ENCODE assay signal across 24 cellular contexts in genomic region chr1:2449636-2450454, GRCh38. TPM values are rescaled to one million over a fixed set of nuclear protein-coding genes. Genes with fewer than 3 reads are reported as not detected.
DNase-seq lines count a peak whose midpoint lies in the region; ATAC-seq, FAIRE-seq and TF ChIP-seq lines count a peak whose summit lies in the region.
"Had no signal": no experiment of that assay in that cellular context is flagged by ENCODE, and none has a peak within 500 bp of the region (broad histone marks: within the 10 kb centered on the region; RNA-seq: fewer than 3 reads in every experiment).

No MANE protein-coding gene starts in this region.

- peaks cover 0 to 5% (median 3%) of the 10 kb centered on the region in 4 experiments; a peak in 4 of 7 replicates for H3K27me3 ChIP-seq in H1 (replicated peaks in 1 of 4; ENCODE audit: control insufficient read depth in 3 of 4, extremely low read depth in 1 of 4, insufficient read depth in 3 of 4, low read length in 3 of 4)

- POLR2A ChIA-PET in H1 (lab: Charles Lee; ENCODE audit: partially characterized antibody) = interaction anchor here (0.6 kb wide), 1 partner anchor 1077 kb away, joined by 3 read pairs; no protein-coding TSS in a partner anchor

- no peak overlapping the region for H3K23ac ChIP-seq in H1 (ENCODE audit: insufficient read length)

- H4K8ac ChIP-seq in H1 (ENCODE audit: extremely low read depth, insufficient read depth, low read length) = no peak overlapping the region

- H3K36me3 ChIP-seq in H1 (ENCODE audit: control insufficient read depth in 2 of 4, insufficient read depth in 4 of 4, low read length in 3 of 4) = no peaks in the 10 kb centered on the region
- H3K36me3 ChIP-seq: cardiac muscle cell, tibial artery had no signal

- no peak overlapping the region for H3K9ac ChIP-seq in H1 (replicated peaks in 1 of 4; ENCODE audit: extremely low read depth in 1 of 4, low read depth in 3 of 4, low read length in 3 of 4)

- DNase-seq in AG20443 (ENCODE audit: low spot score) (peak; percentile 41), RPMI7951 (ENCODE audit: low read depth) (peak; percentile 63), H1 (ENCODE audit: low read depth in 1 of 2, low spot score in 2 of 2) (no peak), myocyte (ENCODE audit: low read depth) (peak; percentile 69), nephron progenitor cell (no peak), T-helper 1 cell (no peak), HUDEP-2 (lab: John Stamatoyannopoulos, UW; ENCODE audit: unreplicated experiment in 76 of 76) (no peak)
- DNase-seq: activated CD8-positive, alpha-beta T cell treated with anti-CD3 and anti-CD28 coated beads for 36 hours; activated T-cell treated with anti-CD3 and anti-CD28 coated beads, Interleukin-2, amount 50 U/mL, for 72 hours; CD4-positive, alpha-beta memory T cell; effector CD4-positive, alpha-beta T cell; NCI-H187 treated with DMSO at 0.1 percent for 48 hours; NCI-H510A; SHP77; tibial artery had no signal

- H3K4me3 Mint-ChIP-seq in nephron progenitor cell = no peak overlapping the region
- H3K4me3 Mint-ChIP-seq: activated CD8-positive, alpha-beta T cell treated with anti-CD3 and anti-CD28 coated beads for 36 hours; activated naive CD8-positive, alpha-beta T cell; activated T-cell treated with anti-CD3 and anti-CD28 coated beads, Interleukin-2, amount 50 U/mL, for 72 hours; CD4-positive, alpha-beta memory T cell; natural killer cell treated with Interleukin-12 subunit alpha and Interleukin-12 subunit beta and Interleukin-15 and Interleukin-18, amount 100 ng/mL, for 72 hours; stimulated activated effector memory CD8-positive, alpha-beta T cell treated with anti-CD3 and anti-CD28 coated beads, Interleukin-12 subunit alpha, Interleukin-12 subunit beta, amount 100 ng/mL, for 72 hours; T-helper 1 cell treated with Interleukin-12 subunit alpha and Interleukin-12 subunit beta and Interleukin-4 antibody, amounts not matched to agents 30 μg/mL and 1 μg/mL, for 36 hours; WTC11 had no signal

- peaks cover 35% of the 10 kb centered on the region for H3K27me3 Mint-ChIP-seq in nephron progenitor cell (ENCODE audit: low read depth, poor library complexity)
- H3K27me3 Mint-ChIP-seq: activated naive CD8-positive, alpha-beta T cell had no signal

- peak overlapping the region; percentile 48; the same call in 1 of the 2 replicates for H2BK20ac ChIP-seq in H1 (ENCODE audit: low read length)

- peak overlapping the region; percentile 53 for H3K4ac ChIP-seq in H1 (replicated peaks; ENCODE audit: insufficient read length, low read depth, low read length)

- peaks cover 0 to 4% of the 10 kb centered on the region in 2 experiments for H4K20me1 ChIP-seq in H1 (replicated peaks in 1 of 2; ENCODE audit: control insufficient read depth in 1 of 2, insufficient read depth in 2 of 2, low read length in 2 of 2)

- no peak overlapping the region for H3K27ac ChIP-seq in H1 (ENCODE audit: low read depth, low read length)
- H3K27ac ChIP-seq: cardiac muscle cell, tibial artery had no signal

- H3K4me1 Mint-ChIP-seq in nephron progenitor cell = peaks cover 23% of the 10 kb centered on the region
- H3K4me1 Mint-ChIP-seq: WTC11 had no signal

- TF ChIP-seq EP300 in H1 (IDR thresholded peaks at IDR 0.05; ENCODE audit: borderline replicate concordance in 1 of 2, low read depth in 2 of 2, low read length in 2 of 2) = no peak

- H3K56ac ChIP-seq in H1 (replicated peaks; ENCODE audit: insufficient read length, low read depth, low read length) = no peak overlapping the region

- no peak overlapping the region for H2AK5ac ChIP-seq in H1 (ENCODE audit: low read depth, low read length)

- peak overlapping the region; percentile 18; the same call in 1 of the 2 replicates for H2BK15ac ChIP-seq in H1 (ENCODE audit: low read length)

- H2AFZ ChIP-seq in H1 (ENCODE audit: low read length) = no peak overlapping the region

- H3K9me3 ChIP-seq in H1 (ENCODE audit: insufficient read depth in 2 of 2, low read depth in 1 of 2, low read length in 1 of 2) = no peaks in the 10 kb centered on the region
- H3K9me3 ChIP-seq: tibial artery had no signal

- no peaks in the 10 kb centered on the region for H3K23me2 ChIP-seq in H1 (ENCODE audit: low read depth, low read length)

- TF ChIP-seq RAD21 in H1 (IDR thresholded peaks at IDR 0.05 in 1 of 2, conservative IDR thresholded peaks at IDR 0.05 in 1 of 2; ENCODE audit: low read depth in 2 of 2, low read length in 2 of 2) = no peak

- FAIRE-seq in H1 (lab: Jason Lieb, UNC) = no peak
- FAIRE-seq: islet of Langerhans had no signal

- H3K27ac Mint-ChIP-seq in nephron progenitor cell = no peak overlapping the region
- H3K27ac Mint-ChIP-seq: activated CD8-positive, alpha-beta T cell treated with anti-CD3 and anti-CD28 coated beads for 36 hours; activated naive CD8-positive, alpha-beta T cell; activated T-cell treated with anti-CD3 and anti-CD28 coated beads, Interleukin-2, amount 50 U/mL, for 72 hours; CD4-positive, alpha-beta memory T cell; natural killer cell treated with Interleukin-12 subunit alpha and Interleukin-12 subunit beta and Interleukin-15 and Interleukin-18, amount 100 ng/mL, for 72 hours; stimulated activated effector memory CD8-positive, alpha-beta T cell treated with anti-CD3 and anti-CD28 coated beads, Interleukin-12 subunit alpha, Interleukin-12 subunit beta, amount 100 ng/mL, for 72 hours; T-helper 1 cell treated with Interleukin-12 subunit alpha and Interleukin-12 subunit beta and Interleukin-4 antibody, amounts not matched to agents 30 μg/mL and 1 μg/mL, for 36 hours; WTC11 had no signal

- no peak overlapping the region for H3K4me2 ChIP-seq in H1 (ENCODE audit: insufficient read depth in 1 of 2, low read depth in 2 of 2, low read length in 2 of 2)

- CTCF ChIA-PET in H1 (lab: Charles Lee; ENCODE audit: partially characterized antibody) = interaction anchor here (1.1 to 1.9 kb wide), 5 partner anchors 13 to 975 kb away, joined by 3 to 7 read pairs (median 5); no protein-coding TSS in a partner anchor

- no peaks in the 10 kb centered on the region for H3K9me3 Mint-ChIP-seq in nephron progenitor cell
- H3K9me3 Mint-ChIP-seq: activated CD8-positive, alpha-beta T cell treated with anti-CD3 and anti-CD28 coated beads for 36 hours; activated T-cell treated with anti-CD3 and anti-CD28 coated beads, Interleukin-2, amount 50 U/mL, for 72 hours; natural killer cell treated with Interleukin-12 subunit alpha and Interleukin-12 subunit beta and Interleukin-15 and Interleukin-18, amount 100 ng/mL, for 72 hours; stimulated activated effector memory CD8-positive, alpha-beta T cell treated with anti-CD3 and anti-CD28 coated beads, Interleukin-12 subunit alpha, Interleukin-12 subunit beta, amount 100 ng/mL, for 72 hours; T-helper 1 cell treated with Interleukin-12 subunit alpha and Interleukin-12 subunit beta and Interleukin-4 antibody, amounts not matched to agents 30 μg/mL and 1 μg/mL, for 36 hours; WTC11 had no signal

- H3K79me1 ChIP-seq in H1 (ENCODE audit: low read depth, low read length) = no peaks in the 10 kb centered on the region

- no peaks in the 10 kb centered on the region for H3K36me3 Mint-ChIP-seq in nephron progenitor cell (ENCODE audit: low read depth)
- H3K36me3 Mint-ChIP-seq: activated naive CD8-positive, alpha-beta T cell; CD4-positive, alpha-beta memory T cell; natural killer cell treated with Interleukin-12 subunit alpha and Interleukin-12 subunit beta and Interleukin-15 and Interleukin-18, amount 100 ng/mL, for 72 hours; stimulated activated effector memory CD8-positive, alpha-beta T cell treated with anti-CD3 and anti-CD28 coated beads, Interleukin-12 subunit alpha, Interleukin-12 subunit beta, amount 100 ng/mL, for 72 hours; WTC11 had no signal

- no peak overlapping the region; the same call in 1 of the 2 replicates for H3K18ac ChIP-seq in H1 (ENCODE audit: extremely low read depth, low read length)

- no peak for TF ChIP-seq POLR2A in H1 (IDR thresholded peaks at IDR 0.05; ENCODE audit: control extremely low read depth in 1 of 2, low read depth in 2 of 2, low read length in 2 of 2)

- H3K14ac ChIP-seq in H1 (ENCODE audit: insufficient read length) = no peak overlapping the region

- TF ChIP-seq CTCF in H1 (IDR thresholded peaks at IDR 0.05; ENCODE audit: control extremely low read depth in 1 of 3, insufficient read depth in 1 of 3, low read depth in 1 of 3, low read length in 3 of 3) (no peak), nephron progenitor cell (IDR thresholded peaks at IDR 0.05) (no peak)

- no peak overlapping the region for H4K5ac ChIP-seq in H1 (ENCODE audit: insufficient read length, low read depth, low read length)

- H3K79me2 ChIP-seq in H1 (ENCODE audit: control insufficient read depth in 1 of 2, insufficient read depth in 2 of 2, low read length in 2 of 2) = no peaks in the 10 kb centered on the region

- no peak for ATAC-seq in HG03196 (IDR thresholded peaks at IDR 0.05; ENCODE audit: unreplicated experiment)
- ATAC-seq: activated CD8-positive, alpha-beta T cell treated with anti-CD3 and anti-CD28 coated beads for 36 hours; activated T-cell treated with anti-CD3 and anti-CD28 coated beads, Interleukin-2, amount 50 U/mL, for 72 hours; natural killer cell treated with Interleukin-12 subunit alpha and Interleukin-12 subunit beta and Interleukin-15 and Interleukin-18, amount 100 ng/mL, for 72 hours; stimulated activated effector memory CD8-positive, alpha-beta T cell treated with anti-CD3 and anti-CD28 coated beads, Interleukin-12 subunit alpha, Interleukin-12 subunit beta, amount 100 ng/mL, for 72 hours; WTC11 had no signal

- H2BK120ac ChIP-seq in H1 (replicated peaks; ENCODE audit: low read depth, low read length) = no peak overlapping the region

- H2BK5ac ChIP-seq in H1 (ENCODE audit: low read depth, low read length) = no peak overlapping the region; the same call in 1 of the 2 replicates

- peaks cover 0 to 21% (median 14%) of the 10 kb centered on the region in 4 experiments; a peak in 4 of 7 replicates for H3K4me1 ChIP-seq in H1 (replicated peaks in 1 of 4; ENCODE audit: control insufficient read depth in 3 of 4, insufficient read depth in 4 of 4, low read length in 3 of 4)
- H3K4me1 ChIP-seq: tibial artery had no signal

- no peak overlapping the region for H3K4me3 ChIP-seq in H1 (ENCODE audit: extremely low read depth in 1 of 4, insufficient read depth in 2 of 4, low read depth in 3 of 4, low read length in 4 of 4)
- H3K4me3 ChIP-seq: cardiac muscle cell, tibial artery had no signal

- peak overlapping the region; percentile 75; the same call in 1 of the 2 replicates for H2BK12ac ChIP-seq in H1 (ENCODE audit: low read depth, low read length)

- WGBS in H1 (ENCODE audit: extremely low coverage in 1 of 2, insufficient coverage in 1 of 2, insufficient read length in 1 of 2, insufficient replicate concordance in 2 of 2, low coverage in 1 of 2, low lambda C conversion rate in 2 of 2, missing lambda C conversion rate in 1 of 2), 2 experiments = 78% methylated on average over 22 of the region's 23 CpGs; no CpG with 5 or more reads in 1 of the 2 experiments

- no peak overlapping the region for H4K91ac ChIP-seq in H1 (replicated peaks; ENCODE audit: insufficient read length, low read length)

RNA-seq across cellular contexts. Expression of gene PLCH2, which starts 26.2 kb away (rescaled TPM):
- total RNA-seq in RPMI7951 (2014; rRNA removed; shearing (Covaris generic)) = 0.12 and 0.29 TPM in 2 replicates
- 0.19 TPM in 2 replicates for total RNA-seq in H1 (2021; fragmentation: NEBNext Ultra II Directional; extraction: Animal tissue kit (Norgen Biotek cat#: 25700))
- polyA plus RNA-seq in H1 (2011; rRNA removed) = 0.14 TPM in 2 replicates
- polyA plus RNA-seq in H1 (2011; cell fraction: cytosol; rRNA removed) = 0.12 TPM
- polyA plus RNA-seq in H1 (2011; cell fraction: nucleus; rRNA removed) = 0.54 TPM
- polyA plus RNA-seq in H1 (2012, experiment 1 of 2) = 0.06 to 0.16 TPM (median 0.14 TPM) in 4 replicates
- polyA plus RNA-seq in H1 (2012, experiment 2 of 2) = 0.07 TPM
- 0.10 TPM for polyA plus RNA-seq in H1 (2013, experiment 1 of 2)
- 0.07 TPM for polyA plus RNA-seq in H1 (2013, experiment 2 of 2)
- 0.05 and 0.16 TPM in 2 replicates for polyA minus RNA-seq in H1 (2011; rRNA and poly(A)+ RNA removed)
- polyA minus RNA-seq in H1 (2011; cell fraction: cytosol; rRNA and poly(A)+ RNA removed) = not detected
- 0.30 TPM for polyA minus RNA-seq in H1 (2011; cell fraction: nucleus; rRNA and poly(A)+ RNA removed)
- 0.21 and 0.57 TPM in 2 replicates for total RNA-seq in myocyte
- polyA plus RNA-seq in myocyte (2012) = 0.14 TPM
- total RNA-seq: A673 had no signal

RNA-seq across cellular contexts. Expression of gene PEX10, which starts 37.5 kb away (rescaled TPM):
- 23.3 and 27.9 TPM in 2 replicates for total RNA-seq in RPMI7951 (2014; rRNA removed; shearing (Covaris generic))
- total RNA-seq in H1 (2021; fragmentation: NEBNext Ultra II Directional; extraction: Animal tissue kit (Norgen Biotek cat#: 25700)) = 24.3 and 24.7 TPM in 2 replicates
- polyA plus RNA-seq in H1 (2011; rRNA removed) = 26.9 and 37.3 TPM in 2 replicates
- polyA plus RNA-seq in H1 (2011; cell fraction: cytosol; rRNA removed) = 29.9 TPM
- polyA plus RNA-seq in H1 (2011; cell fraction: nucleus; rRNA removed) = 42.6 TPM
- 16.5 to 25.6 TPM (median 24.1 TPM) in 4 replicates for polyA plus RNA-seq in H1 (2012, experiment 1 of 2)
- 26.0 TPM for polyA plus RNA-seq in H1 (2012, experiment 2 of 2)
- polyA plus RNA-seq in H1 (2013, experiment 1 of 2) = 13.3 TPM
- 13.7 TPM for polyA plus RNA-seq in H1 (2013, experiment 2 of 2)
- 10.7 and 13.6 TPM in 2 replicates for polyA minus RNA-seq in H1 (2011; rRNA and poly(A)+ RNA removed)
- 19.8 TPM for polyA minus RNA-seq in H1 (2011; cell fraction: cytosol; rRNA and poly(A)+ RNA removed)
- 22.3 TPM for polyA minus RNA-seq in H1 (2011; cell fraction: nucleus; rRNA and poly(A)+ RNA removed)
- total RNA-seq in myocyte = 54.4 and 62.5 TPM in 2 replicates
- polyA plus RNA-seq in myocyte (2012) = 42.7 TPM

RNA-seq across cellular contexts. Expression of gene RER1, which starts 58.2 kb away (rescaled TPM):
- 99.8 and 113 TPM in 2 replicates for total RNA-seq in RPMI7951 (2014; rRNA removed; shearing (Covaris generic))
- 92.0 and 102 TPM in 2 replicates for total RNA-seq in H1 (2021; fragmentation: NEBNext Ultra II Directional; extraction: Animal tissue kit (Norgen Biotek cat#: 25700))
- polyA plus RNA-seq in H1 (2011; rRNA removed) = 120 and 134 TPM in 2 replicates
- polyA plus RNA-seq in H1 (2011; cell fraction: cytosol; rRNA removed) = 93.7 TPM
- 63.8 TPM for polyA plus RNA-seq in H1 (2011; cell fraction: nucleus; rRNA removed)
- polyA plus RNA-seq in H1 (2012, experiment 1 of 2) = 70.3 to 94.7 TPM (median 80.1 TPM) in 4 replicates
- 37.7 TPM for polyA plus RNA-seq in H1 (2012, experiment 2 of 2)
- polyA plus RNA-seq in H1 (2013, experiment 1 of 2) = 96.9 TPM
- 106 TPM for polyA plus RNA-seq in H1 (2013, experiment 2 of 2)
- 133 and 151 TPM in 2 replicates for polyA minus RNA-seq in H1 (2011; rRNA and poly(A)+ RNA removed)
- 34.6 TPM for polyA minus RNA-seq in H1 (2011; cell fraction: cytosol; rRNA and poly(A)+ RNA removed)
- polyA minus RNA-seq in H1 (2011; cell fraction: nucleus; rRNA and poly(A)+ RNA removed) = 20.3 TPM
- 58.1 and 64.6 TPM in 2 replicates for total RNA-seq in myocyte
- polyA plus RNA-seq in myocyte (2012) = 161 TPM

RNA-seq across cellular contexts. Expression of gene MORN1, which starts 58.5 kb away (rescaled TPM):
- 7.1 and 8.3 TPM in 2 replicates for total RNA-seq in RPMI7951 (2014; rRNA removed; shearing (Covaris generic))
- 9.1 and 10.5 TPM in 2 replicates for total RNA-seq in H1 (2021; fragmentation: NEBNext Ultra II Directional; extraction: Animal tissue kit (Norgen Biotek cat#: 25700))
- polyA plus RNA-seq in H1 (2011; rRNA removed) = 5.0 and 7.6 TPM in 2 replicates
- polyA plus RNA-seq in H1 (2011; cell fraction: cytosol; rRNA removed) = 6.9 TPM
- polyA plus RNA-seq in H1 (2011; cell fraction: nucleus; rRNA removed) = 15.8 TPM
- 4.3 to 8.9 TPM (median 7.8 TPM) in 4 replicates for polyA plus RNA-seq in H1 (2012, experiment 1 of 2)
- polyA plus RNA-seq in H1 (2012, experiment 2 of 2) = 2.9 TPM
- 3.5 TPM for polyA plus RNA-seq in H1 (2013, experiment 1 of 2)
- polyA plus RNA-seq in H1 (2013, experiment 2 of 2) = 3.7 TPM
- polyA minus RNA-seq in H1 (2011; rRNA and poly(A)+ RNA removed) = 9.2 and 11.9 TPM in 2 replicates
- polyA minus RNA-seq in H1 (2011; cell fraction: cytosol; rRNA and poly(A)+ RNA removed) = 7.9 TPM
- polyA minus RNA-seq in H1 (2011; cell fraction: nucleus; rRNA and poly(A)+ RNA removed) = 14.4 TPM
- 8.8 and 14.2 TPM in 2 replicates for total RNA-seq in myocyte
- polyA plus RNA-seq in myocyte (2012) = 8.0 TPM

Comparison
In these comparisons a context has a peak if more than half of its experiments do, and no peak if none do; other contexts are left out.
1. DNase-seq: peak in AG20443 (single experiment), RPMI7951 (single experiment) and myocyte (single experiment); none in H1 (0 of 2), nephron progenitor cell (single experiment), T-helper 1 cell (0 of 5) and HUDEP-2 (0 of 76).